15 cellular contexts compared by ENCODE assay signal in genomic region chr7:81611040-81611439, GRCh38.
DNase-seq lines count a peak whose midpoint lies in the region; TF ChIP-seq lines count a peak whose summit lies in the region.
"Had no signal": no experiment of that assay in that cellular context is flagged by ENCODE, and none has a peak within 500 bp of the region (broad histone marks: within the 10 kb centered on the region; RNA-seq: fewer than 3 reads in every experiment).

No MANE protein-coding gene starts in this region.

- no peaks in the 10 kb centered on the region for H3K36me3 ChIP-seq in neural progenitor cell
- H3K36me3 ChIP-seq: Peyer's patch had no signal

- H3K4me3 ChIP-seq in choroid plexus epithelial cell (ENCODE audit: low read depth, low read length) = peak overlapping the region; percentile 15
- H3K4me3 ChIP-seq in neural progenitor cell = no peak overlapping the region
- H3K4me3 ChIP-seq: GM12878, Peyer's patch had no signal

- no peaks in the 10 kb centered on the region for H3K27me3 ChIP-seq in neural progenitor cell
- H3K27me3 ChIP-seq: Peyer's patch had no signal

- H3K4me3 Mint-ChIP-seq in neural progenitor cell = no peak overlapping the region

- H2AFZ ChIP-seq in neural progenitor cell (replicated peaks) = peak overlapping the region; percentile 41

- POLR2A ChIA-PET in GM10248 (lab: Yijun Ruan, JAX) = no interaction called here

- no peak overlapping the region for H3K9ac ChIP-seq in neural progenitor cell

- no peaks in the 10 kb centered on the region for H3K9me3 ChIP-seq in neural progenitor cell (ENCODE audit: low read depth)
- H3K9me3 ChIP-seq: Peyer's patch had no signal

- no peaks in the 10 kb centered on the region for H3K9me3 Mint-ChIP-seq in neural progenitor cell

- CTCF ChIA-PET in GM10248 (lab: Yijun Ruan, JAX) = no interaction called here

- TF ChIP-seq CTCF in choroid plexus epithelial cell (conservative IDR thresholded peaks at IDR 0.05; ENCODE audit: low read depth, low read length) (no peak), neural progenitor cell (IDR thresholded peaks at IDR 0.05) (no peak), GM10248 (IDR thresholded peaks at IDR 0.05; ENCODE audit: control extremely low read depth, extremely low read depth, low read depth, missing control alignments) (no peak)

- no peaks in the 10 kb centered on the region for H3K4me1 ChIP-seq in neural progenitor cell
- H3K4me1 ChIP-seq: Peyer's patch had no signal

- no peaks in the 10 kb centered on the region for H3K36me3 Mint-ChIP-seq in neural progenitor cell

- H4K20me1 ChIP-seq in neural progenitor cell (ENCODE audit: low read depth) = no peaks in the 10 kb centered on the region

- H3K27ac Mint-ChIP-seq in neural progenitor cell = no peak overlapping the region

- DNase-seq in ELF-1 (ENCODE audit: low read depth, low spot score) (peak; percentile 16), M059J (ENCODE audit: low read depth) (peak; percentile 13), choroid plexus epithelial cell (ENCODE audit: low read depth) (no peak), neural progenitor cell (ENCODE audit: low spot score) (no peak), dermis blood vessel endothelial cell (no peak), GM10248 (ENCODE audit: extremely low spot score) (no peak), LoVo (ENCODE audit: low spot score) (no peak)
- no peak for DNase-seq in activated CD4-positive, CD25-positive, alpha-beta regulatory T cell treated with anti-CD3 and anti-CD28 coated beads, Interleukin-2, amount 50 U/mL, for 72 hours
- DNase-seq: C1 segment of cervical spinal cord, DMS153, NCI-H1930, NCI-H2171 treated with DMSO at 0.1 percent for 48 hours, NCI-H774, Peyer's patch had no signal

- H3K27me3 Mint-ChIP-seq in neural progenitor cell (ENCODE audit: insufficient read depth, low read depth) = no peaks in the 10 kb centered on the region

- no peaks in the 10 kb centered on the region for H3K4me1 Mint-ChIP-seq in neural progenitor cell

- no peak overlapping the region for H3K27ac ChIP-seq in neural progenitor cell
- H3K27ac ChIP-seq: Peyer's patch had no signal

- H3K4me2 ChIP-seq in neural progenitor cell = no peak overlapping the region

- H3K79me2 ChIP-seq in neural progenitor cell (ENCODE audit: low read depth) = no peaks in the 10 kb centered on the region

- H3F3A ChIP-seq in neural progenitor cell (ENCODE audit: low read depth) = no peaks in the 10 kb centered on the region

Comparison
In these comparisons a context has a peak if more than half of its experiments do, and no peak if none do; other contexts are left out.
1. DNase-seq: peak in ELF-1 (single experiment) and M059J (single experiment); none in choroid plexus epithelial cell (single experiment), neural progenitor cell (single experiment), activated CD4-positive, CD25-positive, alpha-beta regulatory T cell treated with anti-CD3 and anti-CD28 coated beads, Interleukin-2, amount 50 U/mL, for 72 hours (single experiment), dermis blood vessel endothelial cell (single experiment), GM10248 (single experiment) and LoVo (single experiment).